ENCODE assay signal across 10 cellular contexts in genomic region chr3:65483475-65483874, GRCh38.
A peak's percentile ranks its signal among the peaks of the same experiment; 100 is the strongest.
DNase-seq lines count a peak whose midpoint lies in the region; ATAC-seq and TF ChIP-seq lines count a peak whose summit lies in the region.
"Had no signal": no experiment of that assay in that cellular context is flagged by ENCODE, and none has a peak within 500 bp of the region (broad histone marks: within the 10 kb centered on the region; RNA-seq: fewer than 3 reads in every experiment).

No MANE protein-coding gene starts in this region.

- no peak overlapping the region for H2BK15ac ChIP-seq in mesendoderm (replicated peaks; ENCODE audit: low read depth)

- no peak overlapping the region for H3K9ac ChIP-seq in SK-N-SH
- H3K9ac ChIP-seq in fibroblast of lung (ENCODE audit: insufficient read depth, low read length) = no peak overlapping the region
- H3K9ac ChIP-seq in mesendoderm (ENCODE audit: low read length) = no peak overlapping the region

- no peak overlapping the region for H3K18ac ChIP-seq in mesendoderm (ENCODE audit: low read length)

- no peaks in the 10 kb centered on the region for H3F3A ChIP-seq in SK-N-SH (replicated peaks; ENCODE audit: insufficient read depth)

- H3K4me1 ChIP-seq in SK-N-SH (ENCODE audit: control insufficient read depth in 1 of 2, insufficient read depth in 2 of 2, low read depth in 1 of 2, low read length in 1 of 2) = peaks cover 0 to 29% of the 10 kb centered on the region in 2 experiments; a peak in 2 of 4 replicates
- H3K4me1 ChIP-seq in fibroblast of lung (ENCODE audit: control insufficient read depth, extremely low read depth, insufficient read depth, low read length) = no peaks in the 10 kb centered on the region
- H3K4me1 ChIP-seq in mesendoderm (ENCODE audit: control insufficient read depth, low read depth, low read length) = peaks cover 20% of the 10 kb centered on the region
- peaks cover 13 to 21% of the 10 kb centered on the region in 2 donors for H3K4me1 ChIP-seq in aorta (ENCODE audit: control insufficient read depth in 1 of 2, insufficient read depth in 2 of 2, low read length in 2 of 2)

- no peak overlapping the region for H3K56ac ChIP-seq in mesendoderm (ENCODE audit: low read length)

- H2BK5ac ChIP-seq in mesendoderm (ENCODE audit: low read length) = no peak overlapping the region

- H3K27ac ChIP-seq in SK-N-SH (ENCODE audit: low read depth in 2 of 2, low read length in 1 of 2) = peak overlapping the region in 1 of 2 experiments; percentile 28; a peak in 2 of 4 replicates
- H3K27ac ChIP-seq in fibroblast of lung (ENCODE audit: insufficient read depth, low read length) = no peak overlapping the region
- no peak overlapping the region for H3K27ac ChIP-seq in mesendoderm (ENCODE audit: low read depth, low read length)
- H3K27ac ChIP-seq in aorta (ENCODE audit: low read depth in 1 of 2, low read length in 2 of 2) = no peak overlapping the region

- H3K79me2 ChIP-seq in SK-N-SH (ENCODE audit: insufficient read depth) (peaks cover 14% of the 10 kb centered on the region; the same call in 1 of the 2 replicates), fibroblast of lung (ENCODE audit: control insufficient read depth, insufficient read depth, low read length) (no peaks in the 10 kb centered on the region), mesendoderm (ENCODE audit: control insufficient read depth, insufficient read depth, low read length) (peaks cover 6% of the 10 kb centered on the region)

- no peaks in the 10 kb centered on the region for H3K36me3 ChIP-seq in SK-N-SH (replicated peaks in 1 of 2; ENCODE audit: control insufficient read depth in 1 of 2, insufficient read depth in 2 of 2, low read length in 1 of 2)
- no peaks in the 10 kb centered on the region for H3K36me3 ChIP-seq in fibroblast of lung (ENCODE audit: control insufficient read depth, insufficient read depth, low read length)
- H3K36me3 ChIP-seq in mesendoderm (ENCODE audit: control insufficient read depth, insufficient read depth, low read length) = no peaks in the 10 kb centered on the region
- H3K36me3 ChIP-seq in aorta (ENCODE audit: control insufficient read depth in 1 of 2, insufficient read depth in 2 of 2, low read length in 1 of 2) = no peaks in the 10 kb centered on the region

- no peak overlapping the region for H2AFZ ChIP-seq in SK-N-SH (ENCODE audit: low read depth)
- H2AFZ ChIP-seq in fibroblast of lung (ENCODE audit: low read length) = no peak overlapping the region

- peaks cover 8% of the 10 kb centered on the region for H3K79me1 ChIP-seq in mesendoderm (ENCODE audit: low read length)

- POLR2A ChIA-PET in SK-N-SH (lab: Yijun Ruan, JAX) = interaction anchor here (0.7 kb wide), 1 partner anchor 139 kb away, joined by 4 read pairs; no protein-coding TSS in a partner anchor

- no peak for TF ChIP-seq EP300 in SK-N-SH (IDR thresholded peaks at IDR 0.05; ENCODE audit: borderline replicate concordance in 1 of 2, low read depth in 1 of 2, low read length in 1 of 2)

- no peaks in the 10 kb centered on the region for H3K27me3 ChIP-seq in SK-N-SH (ENCODE audit: insufficient read depth)
- no peaks in the 10 kb centered on the region for H3K27me3 ChIP-seq in fibroblast of lung (ENCODE audit: control insufficient read depth, insufficient read depth, low read length)
- no peaks in the 10 kb centered on the region for H3K27me3 ChIP-seq in mesendoderm (ENCODE audit: insufficient read depth, low read length, poor library complexity)
- no peaks in the 10 kb centered on the region for H3K27me3 ChIP-seq in aorta (ENCODE audit: control insufficient read depth in 1 of 2, insufficient read depth in 2 of 2, low read length in 1 of 2)

- H3K9me3 ChIP-seq in SK-N-SH (no peaks in the 10 kb centered on the region), fibroblast of lung (ENCODE audit: control insufficient read depth, insufficient read depth, low read depth, low read length) (no peaks in the 10 kb centered on the region), aorta (ENCODE audit: control insufficient read depth, low read length) (no peaks in the 10 kb centered on the region)

- no peak overlapping the region for H2BK120ac ChIP-seq in mesendoderm (ENCODE audit: low read depth, low read length)

- no peak for TF ChIP-seq CTCF in SK-N-SH (IDR thresholded peaks at IDR 0.05)
- no peak for TF ChIP-seq CTCF in fibroblast of lung (conservative IDR thresholded peaks at IDR 0.05 in 1 of 2, IDR thresholded peaks at IDR 0.05 in 1 of 2; ENCODE audit: low read depth in 1 of 2, low read length in 2 of 2)

- no peak overlapping the region for H4K8ac ChIP-seq in mesendoderm (ENCODE audit: low read depth, low read length)

- H3K23ac ChIP-seq in mesendoderm (ENCODE audit: low read length) = no peak overlapping the region

- no peak for DNase-seq in SK-N-SH
- peak; percentile 8 to 34 for DNase-seq in fibroblast of lung (ENCODE audit: low read depth in 2 of 2)
- DNase-seq in mesendoderm = peak; percentile 82
- peak; percentile 49 to 77 for DNase-seq in aorta
- no peak for DNase-seq in NCI-H2107 (lab: John Stamatoyannopoulos, UW)
- DNase-seq: AML-193 had no signal

- 82% methylated on average over 6 of the region's 6 CpGs for WGBS in SK-N-SH (ENCODE audit: low lambda C conversion rate)
- no CpG with 5 or more reads among the region's 6 CpGs for WGBS in mesendoderm (ENCODE audit: extremely low coverage, insufficient coverage, low lambda C conversion rate)
- WGBS in aorta, 2 donors = 6 to 8% methylated on average over 6 of the region's 6 CpGs

- CTCF ChIA-PET in SK-N-SH (lab: Yijun Ruan, JAX) = no interaction called here

- no peak for TF ChIP-seq RAD21 in SK-N-SH (IDR thresholded peaks at IDR 0.05; ENCODE audit: low read length)

- H3K9me2 ChIP-seq in SK-N-SH = no peaks in the 10 kb centered on the region

- H3K4ac ChIP-seq in mesendoderm (ENCODE audit: low read depth, low read length) = no peak overlapping the region

- H3K4me2 ChIP-seq in SK-N-SH (no peak overlapping the region), fibroblast of lung (ENCODE audit: extremely low read depth, insufficient read depth, low read length) (no peak overlapping the region), mesendoderm (ENCODE audit: low read length) (no peak overlapping the region)

- H2AK5ac ChIP-seq in mesendoderm (ENCODE audit: low read length) = no peak overlapping the region

- ATAC-seq in SK-N-SH treated with all-trans-retinoic acid at 6 μM for 48 hours (peak; percentile 34; the same call in 1 of the 3 replicates), aorta (ENCODE audit: low FRiP score) (peak; percentile 84), GM18511 (IDR thresholded peaks at IDR 0.05; ENCODE audit: unreplicated experiment) (no peak), GM21526 (IDR thresholded peaks at IDR 0.05; ENCODE audit: low FRiP score, unreplicated experiment) (no peak)
- ATAC-seq: Panc1 had no signal

- no peaks in the 10 kb centered on the region for H4K20me1 ChIP-seq in SK-N-SH (ENCODE audit: insufficient read depth)
- no peaks in the 10 kb centered on the region for H4K20me1 ChIP-seq in fibroblast of lung (ENCODE audit: control insufficient read depth, extremely low read depth, insufficient read depth, low read length)

- H4K5ac ChIP-seq in mesendoderm (ENCODE audit: low read length) = no peak overlapping the region

- H3K4me3 ChIP-seq in SK-N-SH (ENCODE audit: low read depth in 2 of 2, low read length in 1 of 2) = no peak overlapping the region
- no peak overlapping the region for H3K4me3 ChIP-seq in fibroblast of lung (replicated peaks in 1 of 4; ENCODE audit: control extremely low read depth in 1 of 4, insufficient read depth in 1 of 4, low read depth in 3 of 4, low read length in 4 of 4)
- H3K4me3 ChIP-seq in mesendoderm (ENCODE audit: low read length) = no peak overlapping the region
- no peak overlapping the region for H3K4me3 ChIP-seq in aorta (ENCODE audit: low read length in 2 of 2)

- intact Hi-C loops in aorta (cut with DNase I) = loop anchor here in 1 of 2 donors (10.0 kb wide), 1 partner anchor 61 kb away; no protein-coding TSS in a partner anchor

TF ChIP-seq in SK-N-SH treated with all-trans-retinoic acid at 6 μM for 48 hours, 23 proteins besides CTCF, POLR2A, EP300 and RAD21:
- no peak for TF ChIP-seq ZFP30 (CRISPR knock-in tag; IDR thresholded peaks at IDR 0.05)
- TF ChIP-seq CSDC2 (CRISPR knock-in tag; IDR thresholded peaks at IDR 0.05) = no peak
- no peak for TF ChIP-seq BACH2 (CRISPR knock-in tag; IDR thresholded peaks at IDR 0.05; ENCODE audit: borderline replicate concordance)
- no peak for TF ChIP-seq ZFP3 (CRISPR knock-in tag; IDR thresholded peaks at IDR 0.05)
- TF ChIP-seq OSR1 (CRISPR knock-in tag; IDR thresholded peaks at IDR 0.05) = no peak

TF ChIP-seq in SK-N-SH, 30 proteins besides CTCF, POLR2A, EP300 and RAD21 (continues in another document):
- TF ChIP-seq MXI1 (IDR thresholded peaks at IDR 0.05; ENCODE audit: low read depth, low read length) = no peak
- no peak for TF ChIP-seq MAX (IDR thresholded peaks at IDR 0.05; ENCODE audit: low read depth)
- no peak for TF ChIP-seq RCOR1 (IDR thresholded peaks at IDR 0.05; ENCODE audit: low read length)
- no peak for TF ChIP-seq ELF1 (IDR thresholded peaks at IDR 0.05)
- no peak for TF ChIP-seq TEAD4 (IDR thresholded peaks at IDR 0.05; ENCODE audit: borderline replicate concordance, insufficient read depth)
- TF ChIP-seq, protein P1, sequence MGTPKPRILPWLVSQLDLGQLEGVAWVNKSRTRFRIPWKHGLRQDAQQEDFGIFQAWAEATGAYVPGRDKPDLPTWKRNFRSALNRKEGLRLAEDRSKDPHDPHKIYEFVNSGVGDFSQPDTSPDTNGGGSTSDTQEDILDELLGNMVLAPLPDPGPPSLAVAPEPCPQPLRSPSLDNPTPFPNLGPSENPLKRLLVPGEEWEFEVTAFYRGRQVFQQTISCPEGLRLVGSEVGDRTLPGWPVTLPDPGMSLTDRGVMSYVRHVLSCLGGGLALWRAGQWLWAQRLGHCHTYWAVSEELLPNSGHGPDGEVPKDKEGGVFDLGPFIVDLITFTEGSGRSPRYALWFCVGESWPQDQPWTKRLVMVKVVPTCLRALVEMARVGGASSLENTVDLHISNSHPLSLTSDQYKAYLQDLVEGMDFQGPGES (IDR thresholded peaks at IDR 0.05; ENCODE audit: low read depth, low read length) = no peak
- no peak for TF ChIP-seq TCF12 (IDR thresholded peaks at IDR 0.05)
- no peak for TF ChIP-seq USF2 (IDR thresholded peaks at IDR 0.05; ENCODE audit: borderline replicate concordance, low read depth, low read length)

Comparison
In these comparisons a context has a peak if more than half of its experiments do, and no peak if none do; other contexts are left out.
1. ATAC-seq: peak in SK-N-SH treated with all-trans-retinoic acid at 6 μM for 48 hours (single experiment) and aorta (single experiment); none in GM18511 (single experiment) and GM21526 (single experiment).
2. DNase-seq: peak in fibroblast of lung (2 of 2), mesendoderm (single experiment) and aorta (2 of 2); none in SK-N-SH (single experiment) and NCI-H2107 (single experiment).